In genomic region chr13:59043016-59043415, GRCh38 we compare ENCODE assay signal across 27 cellular contexts.
DNase-seq lines count a peak whose midpoint lies in the region; ATAC-seq and TF ChIP-seq lines count a peak whose summit lies in the region.
"Had no signal": no experiment of that assay in that cellular context is flagged by ENCODE, and none has a peak within 500 bp of the region (broad histone marks: within the 10 kb centered on the region; RNA-seq: fewer than 3 reads in every experiment).

No MANE protein-coding gene starts in this region.

- H3K9ac ChIP-seq in endodermal cell (ENCODE audit: extremely low read depth, low read length, poor library complexity, severe bottlenecking) = no peak overlapping the region

- no peak for TF ChIP-seq CTCF in endodermal cell (conservative IDR thresholded peaks at IDR 0.05)

- no peaks in the 10 kb centered on the region for H3K4me1 ChIP-seq in endodermal cell (ENCODE audit: control insufficient read depth, insufficient read depth, low read length)
- H3K4me1 ChIP-seq: A549, SJSA1 had no signal

- ATAC-seq in HG02981 (IDR thresholded peaks at IDR 0.05; ENCODE audit: unreplicated experiment) = no peak
- ATAC-seq: A549, GM12878, T-cell had no signal

- POLR2A ChIA-PET in HEK293T (lab: Yijun Ruan, JAX) = no interaction called here

- no peaks in the 10 kb centered on the region for H3K9me3 Mint-ChIP-seq in endodermal cell

- H3K4me3 ChIP-seq in endodermal cell (ENCODE audit: low read length) = no peak overlapping the region
- H3K4me3 ChIP-seq: A549, GM12878, PC-9, SJSA1 had no signal

- H3K9me3 ChIP-seq in endodermal cell (ENCODE audit: control insufficient read depth, low read length) = no peaks in the 10 kb centered on the region
- H3K9me3 ChIP-seq: A549, SJSA1 had no signal

- H3K36me3 ChIP-seq in endodermal cell (ENCODE audit: control insufficient read depth, insufficient read depth, low read length) = no peaks in the 10 kb centered on the region
- H3K36me3 ChIP-seq: SJSA1 had no signal

- peaks cover 10% of the 10 kb centered on the region for H3K4me1 Mint-ChIP-seq in endodermal cell
- H3K4me1 Mint-ChIP-seq: CD4-positive, alpha-beta memory T cell; T-cell had no signal

- CTCF ChIA-PET in HEK293T (lab: Yijun Ruan, JAX) = no interaction called here

- H3K27ac ChIP-seq in endodermal cell (ENCODE audit: low read depth, low read length) = no peak overlapping the region
- H3K27ac ChIP-seq: A549, PC-9, SJSA1 had no signal

- H3K27me3 ChIP-seq in endodermal cell (ENCODE audit: control insufficient read depth, insufficient read depth, low read length, poor library complexity, severe bottlenecking) = no peaks in the 10 kb centered on the region
- H3K27me3 ChIP-seq: SJSA1 had no signal

- no peak overlapping the region for H3K27ac Mint-ChIP-seq in endodermal cell
- H3K27ac Mint-ChIP-seq: CD4-positive, alpha-beta memory T cell; T-cell had no signal

- DNase-seq in HEK293T (ENCODE audit: extremely low spot score) = peak; percentile 12
- peak; percentile 3 for DNase-seq in UCSD-AML1 (lab: John Stamatoyannopoulos, UW; ENCODE audit: unreplicated experiment)
- peak; percentile 53 for DNase-seq in endodermal cell
- peak; percentile 17 for DNase-seq in smooth muscle cell of the brain vasculature (ENCODE audit: low read depth, low spot score)
- DNase-seq in ureter (ENCODE audit: low spot score) = no peak
- no peak for DNase-seq in NCI-H2029 (lab: John Stamatoyannopoulos, UW)
- DNase-seq: C1 segment of cervical spinal cord; CD4-positive, alpha-beta memory T cell; COR-L47; EL; GDM1; KBM-7; MV-4-11; NCI-H1105; NCI-H1436 treated with DMSO at 0.1 percent for 48 hours; NCI-H1930; NCI-H345; NCI-H510A treated with DMSO at 0.1 percent for 48 hours; NCI-H82; NK-92 treated with Interleukin-12 subunit alpha and Interleukin-12 subunit beta, amount 100 ng/mL, for 24 hours; PC-9; Right ventricle myocardium superior; T-cell had no signal

- no peak overlapping the region for H3K4me3 Mint-ChIP-seq in endodermal cell
- H3K4me3 Mint-ChIP-seq: CD4-positive, alpha-beta memory T cell; T-cell had no signal

- H3K27me3 Mint-ChIP-seq in endodermal cell (ENCODE audit: insufficient read depth) = no peaks in the 10 kb centered on the region
- H3K27me3 Mint-ChIP-seq: CD4-positive, alpha-beta memory T cell; T-cell had no signal

- 20 to 69% methylated on average over 1 to 2 of the region's 2 CpGs for WGBS in endodermal cell (ENCODE audit: insufficient coverage in 1 of 2, insufficient read length in 1 of 2), 2 experiments

- H3K36me3 Mint-ChIP-seq in endodermal cell (ENCODE audit: low read depth) = no peaks in the 10 kb centered on the region
- H3K36me3 Mint-ChIP-seq: CD4-positive, alpha-beta memory T cell; T-cell had no signal

TF ChIP-seq in HEK293T, 16 proteins besides CTCF, POLR2A, EP300 and RAD21:
- TF ChIP-seq FOXA1 (IDR thresholded peaks at IDR 0.05) = no peak
- no peak for TF ChIP-seq ARNT (IDR thresholded peaks at IDR 0.05)
- no peak for TF ChIP-seq SP1 (IDR thresholded peaks at IDR 0.05)
- TF ChIP-seq LEF1 (IDR thresholded peaks at IDR 0.05; ENCODE audit: borderline replicate concordance) = no peak
- TF ChIP-seq FOXK2 (IDR thresholded peaks at IDR 0.05) = no peak
- no peak for TF ChIP-seq FOXM1 (IDR thresholded peaks at IDR 0.05; ENCODE audit: borderline replicate concordance)
- TF ChIP-seq, protein P1, sequence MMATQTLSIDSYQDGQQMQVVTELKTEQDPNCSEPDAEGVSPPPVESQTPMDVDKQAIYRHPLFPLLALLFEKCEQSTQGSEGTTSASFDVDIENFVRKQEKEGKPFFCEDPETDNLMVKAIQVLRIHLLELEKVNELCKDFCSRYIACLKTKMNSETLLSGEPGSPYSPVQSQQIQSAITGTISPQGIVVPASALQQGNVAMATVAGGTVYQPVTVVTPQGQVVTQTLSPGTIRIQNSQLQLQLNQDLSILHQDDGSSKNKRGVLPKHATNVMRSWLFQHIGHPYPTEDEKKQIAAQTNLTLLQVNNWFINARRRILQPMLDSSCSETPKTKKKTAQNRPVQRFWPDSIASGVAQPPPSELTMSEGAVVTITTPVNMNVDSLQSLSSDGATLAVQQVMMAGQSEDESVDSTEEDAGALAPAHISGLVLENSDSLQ (IDR thresholded peaks at IDR 0.05) = no peak
- TF ChIP-seq SUZ12 (IDR thresholded peaks at IDR 0.05) = no peak
- no peak for TF ChIP-seq L3MBTL2 (conservative IDR thresholded peaks at IDR 0.05)
- TF ChIP-seq ELF4 (IDR thresholded peaks at IDR 0.05) = no peak
- no peak for TF ChIP-seq CTBP1 (IDR thresholded peaks at IDR 0.05; ENCODE audit: borderline replicate concordance)
- no peak for TF ChIP-seq BHLHE40 (IDR thresholded peaks at IDR 0.05; ENCODE audit: borderline replicate concordance)
- no peak for TF ChIP-seq TARDBP (IDR thresholded peaks at IDR 0.05)
- TF ChIP-seq NFRKB (IDR thresholded peaks at IDR 0.05) = no peak
- no peak for TF ChIP-seq ZNF384 (IDR thresholded peaks at IDR 0.05)
- TF ChIP-seq HDGF (IDR thresholded peaks at IDR 0.05; ENCODE audit: borderline replicate concordance) = no peak

Comparison
In these comparisons a context has a peak if more than half of its experiments do, and no peak if none do; other contexts are left out.
1. DNase-seq: peak in HEK293T (single experiment), UCSD-AML1 (single experiment), endodermal cell (single experiment) and smooth muscle cell of the brain vasculature (single experiment); none in ureter (single experiment) and NCI-H2029 (single experiment).